ENCODE assay signal across 41 cellular contexts in the genomic region with DNA sequence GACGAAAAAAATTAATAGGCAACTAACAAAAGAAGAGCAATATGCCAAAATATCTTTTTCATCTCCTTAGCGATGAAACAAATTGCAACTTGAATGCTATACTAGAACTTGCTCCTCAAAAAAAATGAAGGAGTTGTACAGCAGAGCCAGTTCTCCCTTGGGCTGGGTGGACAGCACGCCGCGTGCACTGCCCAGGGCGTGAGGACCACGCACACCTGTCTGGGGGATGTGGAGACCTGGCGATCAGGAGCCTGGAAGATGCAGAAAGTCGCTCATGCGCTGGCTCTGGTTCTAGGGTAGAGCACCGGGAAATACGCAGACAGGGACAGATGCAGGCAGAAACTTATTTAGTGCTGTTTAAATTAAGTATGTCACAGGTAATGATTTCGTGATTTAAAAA.
"Had no signal": no experiment of that assay in that cellular context is flagged by ENCODE, and none has a peak within 500 bp of the region (broad histone marks: within the 10 kb centered on the region; RNA-seq: fewer than 3 reads in every experiment).

No MANE protein-coding gene starts in this region.

- H3K9me3 Mint-ChIP-seq: activated naive CD4-positive, alpha-beta T cell treated with anti-CD3 and anti-CD28 coated beads for 36 hours; activated naive CD4-positive, alpha-beta T cell treated with anti-CD3 and anti-CD28 coated beads, Interleukin-2, amount 10 ng/mL, durations not matched to agents 7 days and 5 days; activated naive CD4-positive, alpha-beta T cell treated with anti-CD3 and anti-CD28 coated beads, Interleukin-2, amount 50 U/mL, for 24 hours; activated naive CD8-positive, alpha-beta T cell treated with anti-CD3 and anti-CD28 coated beads for 36 hours; activated naive CD8-positive, alpha-beta T cell treated with anti-CD3 and anti-CD28 coated beads, Interleukin-2, amount 10 ng/mL, durations not matched to agents 7 days and 5 days; activated T-cell treated with anti-CD3 and anti-CD28 coated beads, Interleukin-2, amount 50 U/mL, for 24 hours; activated T-cell treated with anti-CD3 and anti-CD28 coated beads, Interleukin-2, amount 50 U/mL, for 4 hours; activated T-helper 1 cell treated with anti-CD3 and anti-CD28 coated beads, Interleukin-12 subunit alpha, Interleukin-12 subunit beta, Interleukin-2, Interleukin-4 antibody, amounts not matched to agents 30 ng/mL and 10 ng/mL and 1 ng/mL, durations not matched to agents 14 hours and 24 hours and 36 hours; activated T-helper 17 cell treated with anti-CD3 and anti-CD28 coated beads, Interleukin-2, amount 50 U/mL, for 72 hours; activated T-helper 2 cell treated with anti-CD3 and anti-CD28 coated beads, Interferon-gamma antibody, Interleukin-2, Interleukin-4, amounts not matched to agents 10 μg/mL and 5 μg/mL and 100 μg/mL, durations not matched to agents 14 hours and 24 hours and 36 hours; central memory CD8-positive, alpha-beta T cell had no signal

- H3K4me3 Mint-ChIP-seq: activated naive CD4-positive, alpha-beta T cell treated with anti-CD3 and anti-CD28 coated beads for 36 hours; activated naive CD4-positive, alpha-beta T cell treated with anti-CD3 and anti-CD28 coated beads, Interleukin-2, amount 10 ng/mL, durations not matched to agents 7 days and 5 days; activated naive CD4-positive, alpha-beta T cell treated with anti-CD3 and anti-CD28 coated beads, Interleukin-2, amount 50 U/mL, for 24 hours; activated naive CD8-positive, alpha-beta T cell; activated naive CD8-positive, alpha-beta T cell treated with anti-CD3 and anti-CD28 coated beads for 36 hours; activated naive CD8-positive, alpha-beta T cell treated with anti-CD3 and anti-CD28 coated beads, Interleukin-2, amount 10 ng/mL, durations not matched to agents 7 days and 5 days; activated naive CD8-positive, alpha-beta T cell treated with anti-CD3 and anti-CD28 coated beads, Interleukin-2, amount 50 U/mL, for 24 hours; activated T-cell treated with anti-CD3 and anti-CD28 coated beads, Interleukin-2, amount 50 U/mL, for 24 hours; activated T-cell treated with anti-CD3 and anti-CD28 coated beads, Interleukin-2, amount 50 U/mL, for 4 hours; activated T-cell treated with anti-CD3 and anti-CD28 coated beads, Interleukin-2, amount 50 U/mL, for 72 hours; activated T-helper 1 cell treated with anti-CD3 and anti-CD28 coated beads, Interleukin-12 subunit alpha, Interleukin-12 subunit beta, Interleukin-2, Interleukin-4 antibody, amounts not matched to agents 30 ng/mL and 10 ng/mL and 1 ng/mL, durations not matched to agents 14 hours and 24 hours and 36 hours; activated T-helper 17 cell treated with anti-CD3 and anti-CD28 coated beads, Interleukin-2, amount 50 U/mL, for 72 hours; brain; central memory CD8-positive, alpha-beta T cell had no signal

- FAIRE-seq: astrocyte, bronchial epithelial cell had no signal

- DNase-seq: activated effector memory CD4-positive, alpha-beta T cell treated with anti-CD3 and anti-CD28 coated beads, Interleukin-2, amount 50 U/mL, for 16 hours; activated effector memory CD4-positive, alpha-beta T cell treated with Interleukin-2 at 50 U/mL for 16 hours; activated gamma-delta T cell; activated gamma-delta T cell treated with Interleukin-2 at 50 U/mL for 16 hours; activated naive CD4-positive, alpha-beta T cell; activated naive CD4-positive, alpha-beta T cell treated with anti-CD3 and anti-CD28 coated beads for 36 hours; activated naive CD4-positive, alpha-beta T cell treated with anti-CD3 and anti-CD28 coated beads, Interleukin-2, amount 10 ng/mL, durations not matched to agents 7 days and 5 days; activated naive CD4-positive, alpha-beta T cell treated with anti-CD3 and anti-CD28 coated beads, Interleukin-2, amount 50 U/mL, for 16 hours; activated naive CD4-positive, alpha-beta T cell treated with Interleukin-2 at 50 U/mL for 16 hours; activated naive CD8-positive, alpha-beta T cell treated with anti-CD3 and anti-CD28 coated beads for 36 hours; activated naive CD8-positive, alpha-beta T cell treated with anti-CD3 and anti-CD28 coated beads, Interleukin-2, amount 10 ng/mL, durations not matched to agents 7 days and 5 days; activated naive CD8-positive, alpha-beta T cell treated with anti-CD3 and anti-CD28 coated beads, Interleukin-2, amount 50 U/mL, for 24 hours; activated T-cell treated with anti-CD3 and anti-CD28 coated beads for 4 hours; activated T-cell treated with anti-CD3 and anti-CD28 coated beads, Interleukin-2, amount 50 U/mL, for 1 hour; activated T-cell treated with anti-CD3 and anti-CD28 coated beads, Interleukin-2, amount 50 U/mL, for 24 hours; activated T-cell treated with anti-CD3 and anti-CD28 coated beads, Interleukin-2, amount 50 U/mL, for 4 hours; activated T-cell treated with anti-CD3 and anti-CD28 coated beads, Interleukin-2, amount 50 U/mL, for 48 hours; activated T-cell treated with anti-CD3 and anti-CD28 coated beads, Interleukin-2, amount 50 U/mL, for 72 hours; adrenal gland; amniotic stem cell; amygdala; anterior cingulate cortex; aorta; body of pancreas; brain microvascular endothelial cell; caudate nucleus; central memory CD4-positive, alpha-beta T cell; cerebellar nuclear complex had no signal

- H3K36me3 Mint-ChIP-seq: activated naive CD4-positive, alpha-beta T cell treated with anti-CD3 and anti-CD28 coated beads, Interleukin-2, amount 10 ng/mL, durations not matched to agents 7 days and 5 days; activated naive CD4-positive, alpha-beta T cell treated with anti-CD3 and anti-CD28 coated beads, Interleukin-2, amount 50 U/mL, for 24 hours; activated naive CD4-positive, alpha-beta T cell treated with anti-CD3 and anti-CD28 coated beads, Interleukin-2, amount 50 U/mL, for 72 hours; activated naive CD8-positive, alpha-beta T cell; activated naive CD8-positive, alpha-beta T cell treated with anti-CD3 and anti-CD28 coated beads for 36 hours; activated naive CD8-positive, alpha-beta T cell treated with anti-CD3 and anti-CD28 coated beads, Interleukin-2, amount 10 ng/mL, durations not matched to agents 7 days and 5 days; brain had no signal

- H3K36me3 ChIP-seq: adrenal gland, ascending aorta, brain microvascular endothelial cell, breast epithelium, cardiac muscle cell had no signal

- ATAC-seq: activated naive CD4-positive, alpha-beta T cell treated with anti-CD3 and anti-CD28 coated beads, Interleukin-2, amount 50 U/mL, for 72 hours; activated naive CD8-positive, alpha-beta T cell treated with anti-CD3 and anti-CD28 coated beads, Interleukin-2, amount 50 U/mL, for 24 hours; activated T-cell treated with anti-CD3 and anti-CD28 coated beads, Interleukin-2, amount 50 U/mL, for 4 hours; activated T-cell treated with anti-CD3 and anti-CD28 coated beads, Interleukin-2, amount 50 U/mL, for 72 hours; activated T-helper 17 cell treated with anti-CD3 and anti-CD28 coated beads, Interleukin-2, amount 50 U/mL, for 72 hours; body of pancreas had no signal

- H3K27me3 ChIP-seq: adrenal gland, ascending aorta, body of pancreas, brain microvascular endothelial cell, cardiac muscle cell had no signal

- H3K9me3 ChIP-seq: adrenal gland, ascending aorta, body of pancreas, breast epithelium had no signal

- H3K27ac ChIP-seq: adrenal gland, ascending aorta, body of pancreas, brain microvascular endothelial cell, breast epithelium, cardiac muscle cell had no signal

- H3K27ac Mint-ChIP-seq: activated naive CD4-positive, alpha-beta T cell treated with anti-CD3 and anti-CD28 coated beads for 36 hours; activated naive CD4-positive, alpha-beta T cell treated with anti-CD3 and anti-CD28 coated beads, Interleukin-2, amount 10 ng/mL, durations not matched to agents 7 days and 5 days; activated naive CD4-positive, alpha-beta T cell treated with anti-CD3 and anti-CD28 coated beads, Interleukin-2, amount 50 U/mL, for 24 hours; activated naive CD4-positive, alpha-beta T cell treated with anti-CD3 and anti-CD28 coated beads, Interleukin-2, amount 50 U/mL, for 72 hours; activated naive CD8-positive, alpha-beta T cell; activated naive CD8-positive, alpha-beta T cell treated with anti-CD3 and anti-CD28 coated beads for 36 hours; activated naive CD8-positive, alpha-beta T cell treated with anti-CD3 and anti-CD28 coated beads, Interleukin-2, amount 10 ng/mL, durations not matched to agents 7 days and 5 days; activated naive CD8-positive, alpha-beta T cell treated with anti-CD3 and anti-CD28 coated beads, Interleukin-2, amount 50 U/mL, for 24 hours; activated T-cell treated with anti-CD3 and anti-CD28 coated beads, Interleukin-2, amount 50 U/mL, for 24 hours; activated T-cell treated with anti-CD3 and anti-CD28 coated beads, Interleukin-2, amount 50 U/mL, for 72 hours; activated T-helper 1 cell treated with anti-CD3 and anti-CD28 coated beads, Interleukin-12 subunit alpha, Interleukin-12 subunit beta, Interleukin-2, Interleukin-4 antibody, amounts not matched to agents 30 ng/mL and 10 ng/mL and 1 ng/mL, durations not matched to agents 14 hours and 24 hours and 36 hours; activated T-helper 17 cell treated with anti-CD3 and anti-CD28 coated beads, Interleukin-2, amount 50 U/mL, for 72 hours; activated T-helper 2 cell treated with anti-CD3 and anti-CD28 coated beads, Interferon-gamma antibody, Interleukin-2, Interleukin-4, amounts not matched to agents 10 μg/mL and 5 μg/mL and 100 μg/mL, durations not matched to agents 14 hours and 24 hours and 36 hours; brain had no signal

- H3K27me3 Mint-ChIP-seq: activated naive CD4-positive, alpha-beta T cell treated with anti-CD3 and anti-CD28 coated beads, Interleukin-2, amount 10 ng/mL, durations not matched to agents 7 days and 5 days; activated naive CD8-positive, alpha-beta T cell treated with anti-CD3 and anti-CD28 coated beads, Interleukin-2, amount 50 U/mL, for 24 hours; activated T-cell treated with anti-CD3 and anti-CD28 coated beads, Interleukin-2, amount 50 U/mL, for 24 hours had no signal

- H3K4me1 ChIP-seq: adrenal gland, ascending aorta, body of pancreas, breast epithelium had no signal

- H3K4me3 ChIP-seq: adrenal gland, ascending aorta, body of pancreas, breast epithelium, cardiac muscle cell had no signal

- H3K4me1 Mint-ChIP-seq: activated naive CD4-positive, alpha-beta T cell treated with anti-CD3 and anti-CD28 coated beads, Interleukin-2, amount 10 ng/mL, durations not matched to agents 7 days and 5 days; activated naive CD4-positive, alpha-beta T cell treated with anti-CD3 and anti-CD28 coated beads, Interleukin-2, amount 50 U/mL, for 24 hours; activated naive CD8-positive, alpha-beta T cell treated with anti-CD3 and anti-CD28 coated beads for 36 hours; activated naive CD8-positive, alpha-beta T cell treated with anti-CD3 and anti-CD28 coated beads, Interleukin-2, amount 10 ng/mL, durations not matched to agents 7 days and 5 days; activated naive CD8-positive, alpha-beta T cell treated with anti-CD3 and anti-CD28 coated beads, Interleukin-2, amount 50 U/mL, for 24 hours; activated T-helper 17 cell treated with anti-CD3 and anti-CD28 coated beads, Interleukin-2, amount 50 U/mL, for 72 hours; brain; central memory CD8-positive, alpha-beta T cell had no signal
